In the genomic region with DNA sequence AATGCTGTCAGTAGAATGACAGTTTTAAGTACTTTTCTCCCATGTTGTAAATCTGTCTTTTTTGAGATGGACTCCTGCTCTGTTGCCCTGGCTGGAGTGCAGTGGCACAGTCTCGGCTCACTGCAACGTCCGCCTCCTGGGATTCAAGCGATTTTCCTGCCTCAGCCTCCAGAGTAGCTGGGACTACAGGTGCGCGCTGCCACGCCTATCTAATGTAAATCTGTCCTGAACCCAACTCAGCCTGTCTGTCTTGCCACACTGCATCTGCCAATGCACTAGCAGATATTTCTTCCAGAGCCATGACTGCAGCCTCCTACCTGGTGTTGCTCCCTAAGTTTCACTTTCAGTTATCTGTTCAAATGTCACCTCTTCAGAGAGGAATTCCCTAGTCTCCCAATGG, we compare ENCODE assay signal across 14 cellular contexts.
DNase-seq lines count a peak whose midpoint lies in the region; ATAC-seq and TF ChIP-seq lines count a peak whose summit lies in the region.
"Had no signal": no experiment of that assay in that cellular context is flagged by ENCODE, and none has a peak within 500 bp of the region (broad histone marks: within the 10 kb centered on the region; RNA-seq: fewer than 3 reads in every experiment).

No MANE protein-coding gene starts in this region.

- TF ChIP-seq CTCF in GM23338 (conservative IDR thresholded peaks at IDR 0.05; ENCODE audit: low read depth in 2 of 2) (no peak), fibroblast of villous mesenchyme (IDR thresholded peaks at IDR 0.05; ENCODE audit: insufficient read depth, low read depth, low read length) (no peak), parathyroid adenoma (IDR thresholded peaks at IDR 0.05) (no peak), mesothelial cell of epicardium (IDR thresholded peaks at IDR 0.05; ENCODE audit: unreplicated experiment) (no peak)

- H2AFZ ChIP-seq in GM23338: 0 out of 2 replicates have a peak overlapping the region, but pooled peaks have one; percentile 28
- H2AFZ ChIP-seq in parathyroid adenoma: peak overlapping the region; percentile 75

- no peaks in the 10 kb centered on the region for H4K20me1 ChIP-seq in GM23338 (replicated peaks; ENCODE audit: insufficient read depth)

- H3K9ac ChIP-seq in parathyroid adenoma: no peak overlapping the region

- H3K4me1 Mint-ChIP-seq in GM23338 (peaks cover 48% of the 10 kb centered on the region), mesothelial cell of epicardium (peaks cover 24% of the 10 kb centered on the region)
- H3K4me1 Mint-ChIP-seq in naive thymus-derived CD4-positive, alpha-beta T cell: peaks cover 0 to 2% (median 0%) of the 10 kb centered on the region in 7 donors
- no peaks in the 10 kb centered on the region for H3K4me1 Mint-ChIP-seq in activated T-helper 2 cell treated with anti-CD3 and anti-CD28 coated beads, Interferon-gamma antibody, Interleukin-2, Interleukin-4, amounts not matched to agents 10 μg/mL and 5 μg/mL and 100 μg/mL, durations not matched to agents 14 hours and 24 hours and 36 hours (ENCODE audit: low read depth)

- H3K4me3 ChIP-seq in GM23338 (peak overlapping the region; percentile 9), fibroblast of villous mesenchyme (ENCODE audit: low read depth, low read length) (peak overlapping the region; percentile 21), parathyroid adenoma (ENCODE audit: low read depth, low read length) (no peak overlapping the region)
- H3K4me3 ChIP-seq in naive thymus-derived CD4-positive, alpha-beta T cell (ENCODE audit: low read length): no peak overlapping the region

- ATAC-seq in GM23338: peak; percentile 83
- ATAC-seq in naive thymus-derived CD4-positive, alpha-beta T cell: no peak
- no peak for ATAC-seq in HG02884 (IDR thresholded peaks at IDR 0.05; ENCODE audit: unreplicated experiment)
- ATAC-seq: Right ventricle myocardium inferior had no signal

- H3K36me3 Mint-ChIP-seq in GM23338 (ENCODE audit: low read depth): no peaks in the 10 kb centered on the region
- no peaks in the 10 kb centered on the region for H3K36me3 Mint-ChIP-seq in naive thymus-derived CD4-positive, alpha-beta T cell
- H3K36me3 Mint-ChIP-seq in activated T-helper 2 cell treated with anti-CD3 and anti-CD28 coated beads, Interferon-gamma antibody, Interleukin-2, Interleukin-4, amounts not matched to agents 10 μg/mL and 5 μg/mL and 100 μg/mL, durations not matched to agents 14 hours and 24 hours and 36 hours (ENCODE audit: low read depth): no peaks in the 10 kb centered on the region
- no peaks in the 10 kb centered on the region for H3K36me3 Mint-ChIP-seq in mesothelial cell of epicardium
- H3K36me3 Mint-ChIP-seq: brain had no signal

- H3F3A ChIP-seq in GM23338 (replicated peaks; ENCODE audit: low read depth): no peaks in the 10 kb centered on the region

- peaks cover 12% of the 10 kb centered on the region for H3K27me3 Mint-ChIP-seq in GM23338 (ENCODE audit: insufficient read depth, low read depth, poor library complexity)
- H3K27me3 Mint-ChIP-seq in naive thymus-derived CD4-positive, alpha-beta T cell: peaks cover 0 to 13% (median 5%) of the 10 kb centered on the region in 5 donors
- no peaks in the 10 kb centered on the region for H3K27me3 Mint-ChIP-seq in activated T-helper 2 cell treated with anti-CD3 and anti-CD28 coated beads, Interferon-gamma antibody, Interleukin-2, Interleukin-4, amounts not matched to agents 10 μg/mL and 5 μg/mL and 100 μg/mL, durations not matched to agents 14 hours and 24 hours and 36 hours (ENCODE audit: low read depth)
- no peaks in the 10 kb centered on the region for H3K27me3 Mint-ChIP-seq in mesothelial cell of epicardium (ENCODE audit: low read depth)
- H3K27me3 Mint-ChIP-seq: brain had no signal

- H3K4me3 Mint-ChIP-seq in GM23338 (peak overlapping the region; percentile 57), mesothelial cell of epicardium (no peak overlapping the region)
- no peak overlapping the region for H3K4me3 Mint-ChIP-seq in naive thymus-derived CD4-positive, alpha-beta T cell
- H3K4me3 Mint-ChIP-seq in activated T-helper 2 cell treated with anti-CD3 and anti-CD28 coated beads, Interferon-gamma antibody, Interleukin-2, Interleukin-4, amounts not matched to agents 10 μg/mL and 5 μg/mL and 100 μg/mL, durations not matched to agents 14 hours and 24 hours and 36 hours (ENCODE audit: low read depth): no peak overlapping the region
- H3K4me3 Mint-ChIP-seq: stimulated activated naive CD8-positive, alpha-beta T cell treated with anti-CD3 and anti-CD28 coated beads, Interleukin-15, Interleukin-2, amounts not matched to agents 100 ng/mL and 50 ng/mL, for 24 hours had no signal

- CTCF ChIA-PET in naive thymus-derived CD4-positive, alpha-beta T cell (lab: Charles Lee): no interaction called here

- no peaks in the 10 kb centered on the region for H3K9me3 ChIP-seq in parathyroid adenoma (ENCODE audit: control insufficient read depth, low read length)
- no peaks in the 10 kb centered on the region for H3K9me3 ChIP-seq in naive thymus-derived CD4-positive, alpha-beta T cell (ENCODE audit: control insufficient read depth in 2 of 3, low read length in 3 of 3)
- H3K9me3 ChIP-seq: neutrophil had no signal

- intact Hi-C loops in naive thymus-derived CD4-positive, alpha-beta T cell (cut with micrococcal nuclease): no loop called here
- intact Hi-C loops in activated T-helper 2 cell treated with anti-CD3 and anti-CD28 coated beads, Interferon-gamma antibody, Interleukin-2, Interleukin-4, amounts not matched to agents 10 μg/mL and 5 μg/mL and 100 μg/mL, durations not matched to agents 14 hours and 24 hours and 36 hours (cut with micrococcal nuclease): no loop called here

- peaks cover 5% of the 10 kb centered on the region; the same call in 1 of the 2 replicates for H3K9me2 ChIP-seq in GM23338 (ENCODE audit: insufficient read depth)

- H3K9me3 Mint-ChIP-seq in GM23338: no peaks in the 10 kb centered on the region
- H3K9me3 Mint-ChIP-seq in naive thymus-derived CD4-positive, alpha-beta T cell: no peaks in the 10 kb centered on the region
- H3K9me3 Mint-ChIP-seq in activated T-helper 2 cell treated with anti-CD3 and anti-CD28 coated beads, Interferon-gamma antibody, Interleukin-2, Interleukin-4, amounts not matched to agents 10 μg/mL and 5 μg/mL and 100 μg/mL, durations not matched to agents 14 hours and 24 hours and 36 hours: no peaks in the 10 kb centered on the region
- no peaks in the 10 kb centered on the region for H3K9me3 Mint-ChIP-seq in mesothelial cell of epicardium
- H3K9me3 Mint-ChIP-seq: brain; stimulated activated naive CD8-positive, alpha-beta T cell treated with anti-CD3 and anti-CD28 coated beads, Interleukin-15, Interleukin-2, amounts not matched to agents 100 ng/mL and 50 ng/mL, for 24 hours had no signal

- H3K79me2 ChIP-seq in GM23338 (replicated peaks; ENCODE audit: insufficient read depth) (no peaks in the 10 kb centered on the region), parathyroid adenoma (no peaks in the 10 kb centered on the region)

- H3K27ac Mint-ChIP-seq in GM23338 (peak overlapping the region; percentile 77; the same call in 1 of the 2 replicates), mesothelial cell of epicardium (no peak overlapping the region)
- peak overlapping the region in 1 of 9 donors; percentile 26 for H3K27ac Mint-ChIP-seq in naive thymus-derived CD4-positive, alpha-beta T cell
- no peak overlapping the region for H3K27ac Mint-ChIP-seq in activated T-helper 2 cell treated with anti-CD3 and anti-CD28 coated beads, Interferon-gamma antibody, Interleukin-2, Interleukin-4, amounts not matched to agents 10 μg/mL and 5 μg/mL and 100 μg/mL, durations not matched to agents 14 hours and 24 hours and 36 hours
- H3K27ac Mint-ChIP-seq: brain; stimulated activated naive CD8-positive, alpha-beta T cell treated with anti-CD3 and anti-CD28 coated beads, Interleukin-15, Interleukin-2, amounts not matched to agents 100 ng/mL and 50 ng/mL, for 24 hours had no signal

- peak overlapping the region; percentile 19 for H3K4me2 ChIP-seq in GM23338
- no peak overlapping the region for H3K4me2 ChIP-seq in parathyroid adenoma (ENCODE audit: low read length)

- H3K27ac ChIP-seq in GM23338 (ENCODE audit: low read depth) (no peak overlapping the region), parathyroid adenoma (no peak overlapping the region)
- no peak overlapping the region for H3K27ac ChIP-seq in naive thymus-derived CD4-positive, alpha-beta T cell (ENCODE audit: low read depth, low read length)
- H3K27ac ChIP-seq: neutrophil had no signal

- POLR2A ChIA-PET in naive thymus-derived CD4-positive, alpha-beta T cell (lab: Charles Lee): no interaction called here

- H3K4me1 ChIP-seq in GM23338 (ENCODE audit: insufficient read depth): peaks cover 51% of the 10 kb centered on the region
- no peaks in the 10 kb centered on the region for H3K4me1 ChIP-seq in parathyroid adenoma
- H3K4me1 ChIP-seq in naive thymus-derived CD4-positive, alpha-beta T cell (ENCODE audit: control insufficient read depth in 2 of 2, insufficient read depth in 2 of 2, low read length in 2 of 2): no peaks in the 10 kb centered on the region

- H3K27me3 ChIP-seq in GM23338 (ENCODE audit: insufficient read depth) (no peaks in the 10 kb centered on the region), parathyroid adenoma (ENCODE audit: control insufficient read depth, insufficient read depth, low read length) (no peaks in the 10 kb centered on the region)
- H3K27me3 ChIP-seq in naive thymus-derived CD4-positive, alpha-beta T cell (ENCODE audit: control insufficient read depth in 2 of 2, insufficient read depth in 2 of 2, low read length in 2 of 2): no peaks in the 10 kb centered on the region
- H3K27me3 ChIP-seq: neutrophil had no signal

- peak; percentile 41 for DNase-seq in GM23338 (ENCODE audit: low spot score)
- peak; percentile 55 for DNase-seq in NCI-H526 treated with DMSO at 0.1 percent for 48 hours (lab: John Stamatoyannopoulos, UW)
- DNase-seq in fibroblast of villous mesenchyme (ENCODE audit: low read depth): no peak
- no peak for DNase-seq in naive thymus-derived CD4-positive, alpha-beta T cell
- no peak for DNase-seq in activated T-helper 2 cell treated with anti-CD3 and anti-CD28 coated beads, Interferon-gamma antibody, Interleukin-2, Interleukin-4, amounts not matched to agents 10 μg/mL and 5 μg/mL and 100 μg/mL, durations not matched to agents 14 hours and 24 hours and 36 hours (ENCODE audit: low spot score)
- DNase-seq in mesothelial cell of epicardium (ENCODE audit: low spot score in 2 of 2, unreplicated experiment in 2 of 2): no peak
- DNase-seq: activated T-cell treated with anti-CD3 and anti-CD28 coated beads, Interleukin-2, amount 50 U/mL, for 48 hours; NCI-H226 had no signal

- no peaks in the 10 kb centered on the region for H3K36me3 ChIP-seq in GM23338 (ENCODE audit: insufficient read depth)
- no peaks in the 10 kb centered on the region for H3K36me3 ChIP-seq in parathyroid adenoma (ENCODE audit: control insufficient read depth, insufficient read depth, low read length)
- H3K36me3 ChIP-seq in naive thymus-derived CD4-positive, alpha-beta T cell (ENCODE audit: control insufficient read depth in 2 of 3, insufficient read depth in 3 of 3, low read length in 3 of 3): no peaks in the 10 kb centered on the region
- H3K36me3 ChIP-seq: neutrophil had no signal

Comparison
In these comparisons a context has a peak if more than half of its experiments do, and no peak if none do; other contexts are left out.
1. DNase-seq: peak in GM23338 (single experiment) and NCI-H526 treated with DMSO at 0.1 percent for 48 hours (single experiment); none in fibroblast of villous mesenchyme (single experiment), naive thymus-derived CD4-positive, alpha-beta T cell (0 of 9), activated T-helper 2 cell treated with anti-CD3 and anti-CD28 coated beads, Interferon-gamma antibody, Interleukin-2, Interleukin-4, amounts not matched to agents 10 μg/mL and 5 μg/mL and 100 μg/mL, durations not matched to agents 14 hours and 24 hours and 36 hours (single experiment) and mesothelial cell of epicardium (0 of 2).
2. H3K4me3 ChIP-seq: peak in GM23338 (single experiment) and fibroblast of villous mesenchyme (single experiment); none in parathyroid adenoma (single experiment) and naive thymus-derived CD4-positive, alpha-beta T cell (single experiment).